1 cellular context compared by ENCODE assay signal in the genomic region with DNA sequence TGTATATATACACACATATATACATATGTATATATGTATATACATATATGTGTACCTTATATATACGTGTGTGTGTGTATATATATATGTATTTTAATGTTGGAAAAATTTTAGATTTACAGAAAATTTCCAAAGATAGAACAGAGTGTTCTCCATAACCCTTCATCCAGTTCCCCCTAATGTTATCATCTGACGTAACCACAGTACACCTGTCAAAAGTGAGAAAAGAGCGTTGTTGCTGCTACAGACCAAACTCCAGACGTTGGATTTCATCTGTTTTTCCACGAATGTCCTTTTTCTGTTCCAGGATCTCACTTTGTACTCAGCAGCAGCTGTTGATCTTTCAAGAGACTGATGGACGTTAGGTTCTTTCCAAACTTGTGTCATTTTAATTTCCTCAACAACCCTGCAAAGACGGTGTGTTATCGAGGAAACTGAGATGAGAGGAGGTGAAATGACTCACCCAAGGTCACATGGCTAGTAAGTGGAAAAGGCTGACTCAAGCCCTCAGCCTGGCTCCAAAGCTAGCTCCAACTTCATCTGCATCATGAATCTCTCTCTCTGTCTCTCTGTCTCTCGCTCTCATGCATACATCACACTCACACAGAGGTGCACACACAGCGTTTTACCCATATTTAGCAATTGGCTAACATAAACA.
TF ChIP-seq lines count a peak whose summit lies in the region.

No MANE protein-coding gene starts in this region.

TF ChIP-seq in HepG2, 621 proteins besides CTCF, POLR2A, EP300 and RAD21:
- TF ChIP-seq FOSL2 (CRISPR knock-in tag; IDR thresholded peaks at IDR 0.05) (peak; percentile 42; the same call in 1 of the 2 replicates), ZMYM4 (CRISPR knock-in tag; IDR thresholded peaks at IDR 0.05) (no peak)
